10 cellular contexts compared by ENCODE assay signal in the genomic region with DNA sequence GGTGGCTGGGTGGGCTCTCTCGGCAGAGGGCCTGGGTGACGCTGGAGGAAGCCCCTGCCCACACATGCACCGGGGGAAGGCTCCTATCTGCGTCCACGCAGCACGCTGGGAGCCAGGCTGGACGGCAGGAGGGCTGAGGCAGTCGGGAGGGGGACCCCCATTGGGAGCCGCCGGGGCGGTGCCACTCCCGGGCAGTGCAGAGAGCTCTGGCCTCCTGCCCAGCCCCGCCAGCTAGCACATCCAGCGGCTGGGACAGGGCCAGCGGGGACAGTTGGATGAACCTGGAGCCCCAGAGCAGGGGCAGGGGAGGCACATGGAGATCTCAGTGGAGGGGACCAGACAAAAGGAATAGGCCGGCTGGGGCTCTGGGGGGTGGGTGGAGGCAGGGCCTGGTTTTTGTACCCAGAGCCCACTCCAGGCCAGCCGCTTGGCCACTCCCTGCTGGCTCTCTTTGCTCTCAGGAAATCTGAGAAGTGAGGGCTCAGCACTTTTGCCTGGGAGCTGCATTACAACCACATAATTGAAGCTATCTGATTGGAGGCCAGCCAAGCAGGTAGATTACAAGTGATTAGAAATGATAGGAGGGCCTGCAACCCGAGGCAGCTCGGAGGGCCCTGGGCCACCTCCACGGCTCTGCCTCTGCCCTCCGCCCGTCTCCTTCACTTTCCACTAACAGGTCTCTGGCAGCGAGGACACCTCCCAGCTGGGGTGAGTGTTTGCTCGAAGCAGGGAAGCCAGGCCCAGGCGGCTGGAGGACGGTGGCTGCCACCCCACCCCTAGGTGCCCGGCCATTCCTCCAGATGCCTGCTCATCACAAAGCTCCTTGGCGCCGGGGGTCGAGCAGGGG. TPM values are rescaled to one million over a fixed set of nuclear protein-coding genes. Genes with fewer than 3 reads are reported as not detected.
DNase-seq lines count a peak whose midpoint lies in the region; ATAC-seq and TF ChIP-seq lines count a peak whose summit lies in the region.
"Had no signal": no experiment of that assay in that cellular context is flagged by ENCODE, and none has a peak within 500 bp of the region (broad histone marks: within the 10 kb centered on the region; RNA-seq: fewer than 3 reads in every experiment).

No MANE protein-coding gene starts in this region.

- 23 to 33% methylated on average over 5 to 26 of the region's 30 CpGs for WGBS in body of pancreas, 2 donors

- peak; percentile 77 for DNase-seq in DMS 273 treated with DMSO at 0.1 percent for 48 hours (lab: John Stamatoyannopoulos, UW)
- DNase-seq in NCI-H2081 (lab: John Stamatoyannopoulos, UW), result peak; percentile 91 to 97
- DNase-seq in body of pancreas, result peak; percentile 33 to 66 (median 62)
- DNase-seq in activated T-helper 2 cell treated with anti-CD3 and anti-CD28 coated beads, Interferon-gamma antibody, Interleukin-2, Interleukin-4, amounts not matched to agents 10 μg/mL and 5 μg/mL and 100 μg/mL, durations not matched to agents 14 hours and 24 hours and 36 hours (ENCODE audit: low spot score), result no peak
- no peak for DNase-seq in central memory CD4-positive, alpha-beta T cell
- no peak for DNase-seq in tibial artery
- DNase-seq: activated B cell treated with CpG ODN at 0.5 μM for 24 hours, brain microvascular endothelial cell had no signal

- H3K4me1 Mint-ChIP-seq in activated T-helper 2 cell treated with anti-CD3 and anti-CD28 coated beads, Interferon-gamma antibody, Interleukin-2, Interleukin-4, amounts not matched to agents 10 μg/mL and 5 μg/mL and 100 μg/mL, durations not matched to agents 14 hours and 24 hours and 36 hours (ENCODE audit: low read depth), result no peaks in the 10 kb centered on the region
- H3K4me1 Mint-ChIP-seq: activated B cell treated with CpG ODN at 0.5 μM for 24 hours had no signal

- ATAC-seq in body of pancreas (peak; percentile 72), HG02642 (IDR thresholded peaks at IDR 0.05; ENCODE audit: poor library complexity, unreplicated experiment) (no peak)

- H3K36me3 Mint-ChIP-seq in activated T-helper 2 cell treated with anti-CD3 and anti-CD28 coated beads, Interferon-gamma antibody, Interleukin-2, Interleukin-4, amounts not matched to agents 10 μg/mL and 5 μg/mL and 100 μg/mL, durations not matched to agents 14 hours and 24 hours and 36 hours (ENCODE audit: low read depth), result no peaks in the 10 kb centered on the region

- intact Hi-C loops in body of pancreas (cut with DNase I), result no loop called here
- intact Hi-C loops in activated T-helper 2 cell treated with anti-CD3 and anti-CD28 coated beads, Interferon-gamma antibody, Interleukin-2, Interleukin-4, amounts not matched to agents 10 μg/mL and 5 μg/mL and 100 μg/mL, durations not matched to agents 14 hours and 24 hours and 36 hours (cut with micrococcal nuclease), result no loop called here
- intact Hi-C loops in tibial artery (cut with DNase I; ENCODE audit: low total_unique reads), result no loop called here

- no peaks in the 10 kb centered on the region for H3K9me3 Mint-ChIP-seq in activated T-helper 2 cell treated with anti-CD3 and anti-CD28 coated beads, Interferon-gamma antibody, Interleukin-2, Interleukin-4, amounts not matched to agents 10 μg/mL and 5 μg/mL and 100 μg/mL, durations not matched to agents 14 hours and 24 hours and 36 hours
- H3K9me3 Mint-ChIP-seq: activated B cell treated with CpG ODN at 0.5 μM for 24 hours had no signal

- TF ChIP-seq CTCF in body of pancreas (IDR thresholded peaks at IDR 0.05) (no peak), tibial artery (IDR thresholded peaks at IDR 0.05) (no peak)

- no peaks in the 10 kb centered on the region for H3K27me3 Mint-ChIP-seq in activated T-helper 2 cell treated with anti-CD3 and anti-CD28 coated beads, Interferon-gamma antibody, Interleukin-2, Interleukin-4, amounts not matched to agents 10 μg/mL and 5 μg/mL and 100 μg/mL, durations not matched to agents 14 hours and 24 hours and 36 hours (ENCODE audit: low read depth)

- peaks cover 17% of the 10 kb centered on the region for H3K4me1 ChIP-seq in body of pancreas
- H3K4me1 ChIP-seq in muscle layer of colon (ENCODE audit: insufficient read depth, low read length), result peaks cover 23% of the 10 kb centered on the region
- H3K4me1 ChIP-seq in tibial artery, result peaks cover 0 to 14% (median 7%) of the 10 kb centered on the region in 4 donors

- H3K9me3 ChIP-seq in body of pancreas (no peaks in the 10 kb centered on the region), muscle layer of colon (ENCODE audit: low read length) (no peaks in the 10 kb centered on the region), tibial artery (no peaks in the 10 kb centered on the region)

- no peaks in the 10 kb centered on the region for H3K27me3 ChIP-seq in body of pancreas
- H3K27me3 ChIP-seq in muscle layer of colon (ENCODE audit: control insufficient read depth in 1 of 2, insufficient read depth in 2 of 2, low read length in 2 of 2), result no peaks in the 10 kb centered on the region
- peaks cover 0 to 98% of the 10 kb centered on the region in 2 donors for H3K27me3 ChIP-seq in tibial artery
- H3K27me3 ChIP-seq: brain microvascular endothelial cell had no signal

- H3K9ac ChIP-seq in muscle layer of colon (ENCODE audit: low read length), result no peak overlapping the region

- no peak overlapping the region for H3K4me3 ChIP-seq in body of pancreas
- H3K4me3 ChIP-seq in muscle layer of colon (ENCODE audit: low read depth in 1 of 2, low read length in 2 of 2), result no peak overlapping the region
- no peak overlapping the region for H3K4me3 ChIP-seq in tibial artery

- no peak overlapping the region for H3K27ac Mint-ChIP-seq in activated T-helper 2 cell treated with anti-CD3 and anti-CD28 coated beads, Interferon-gamma antibody, Interleukin-2, Interleukin-4, amounts not matched to agents 10 μg/mL and 5 μg/mL and 100 μg/mL, durations not matched to agents 14 hours and 24 hours and 36 hours
- H3K27ac Mint-ChIP-seq: activated B cell treated with CpG ODN at 0.5 μM for 24 hours had no signal

- H3K36me3 ChIP-seq in body of pancreas (replicated peaks in 1 of 2; ENCODE audit: insufficient read depth in 1 of 2, low read depth in 2 of 2) (no peaks in the 10 kb centered on the region), muscle layer of colon (ENCODE audit: insufficient read depth, low read length) (peaks cover 5% of the 10 kb centered on the region), tibial artery (no peaks in the 10 kb centered on the region)
- H3K36me3 ChIP-seq: brain microvascular endothelial cell had no signal

- no peak for TF ChIP-seq POLR2A in body of pancreas (IDR thresholded peaks at IDR 0.05)

- H3K4me3 Mint-ChIP-seq in activated T-helper 2 cell treated with anti-CD3 and anti-CD28 coated beads, Interferon-gamma antibody, Interleukin-2, Interleukin-4, amounts not matched to agents 10 μg/mL and 5 μg/mL and 100 μg/mL, durations not matched to agents 14 hours and 24 hours and 36 hours (ENCODE audit: low read depth), result no peak overlapping the region
- H3K4me3 Mint-ChIP-seq: activated B cell treated with CpG ODN at 0.5 μM for 24 hours had no signal

- H3K27ac ChIP-seq in body of pancreas (no peak overlapping the region), muscle layer of colon (ENCODE audit: low read depth, low read length) (peak overlapping the region; percentile 51), tibial artery (no peak overlapping the region)
- H3K27ac ChIP-seq: brain microvascular endothelial cell had no signal

RNA-seq across cellular contexts. Expression of a gene that starts 40.1 kb away (rescaled TPM):
- total RNA-seq in body of pancreas, result 10 to 100 TPM; 24.9 to 50.8 TPM
- total RNA-seq in activated T-helper 2 cell treated with anti-CD3 and anti-CD28 coated beads, Interferon-gamma antibody, Interleukin-2, Interleukin-4, amounts not matched to agents 10 μg/mL and 5 μg/mL and 100 μg/mL, durations not matched to agents 14 hours and 24 hours and 36 hours, result 51.0 and 51.4 TPM in 2 replicates

Comparison
In these comparisons a context has a peak if more than half of its experiments do, and no peak if none do; other contexts are left out.
1. DNase-seq: peak in DMS 273 treated with DMSO at 0.1 percent for 48 hours (single experiment), NCI-H2081 (2 of 2) and body of pancreas (4 of 4); none in activated T-helper 2 cell treated with anti-CD3 and anti-CD28 coated beads, Interferon-gamma antibody, Interleukin-2, Interleukin-4, amounts not matched to agents 10 μg/mL and 5 μg/mL and 100 μg/mL, durations not matched to agents 14 hours and 24 hours and 36 hours (single experiment), central memory CD4-positive, alpha-beta T cell (single experiment) and tibial artery (0 of 2).